In genomic region chr7:18541189-18541870, GRCh38 we compare ENCODE assay signal across 11 cellular contexts. TPM values are rescaled to one million over a fixed set of nuclear protein-coding genes. Genes with fewer than 3 reads are reported as not detected.
DNase-seq lines count a peak whose midpoint lies in the region; ATAC-seq, FAIRE-seq and TF ChIP-seq lines count a peak whose summit lies in the region.
"Had no signal": no experiment of that assay in that cellular context is flagged by ENCODE, and none has a peak within 500 bp of the region (broad histone marks: within the 10 kb centered on the region; RNA-seq: fewer than 3 reads in every experiment).

No MANE protein-coding gene starts in this region.

- H3K9ac ChIP-seq in H1 (replicated peaks in 1 of 4; ENCODE audit: extremely low read depth in 1 of 4, low read depth in 3 of 4, low read length in 3 of 4) = no peak overlapping the region

- no peak overlapping the region for H3K4me3 ChIP-seq in H1 (ENCODE audit: extremely low read depth in 1 of 4, insufficient read depth in 2 of 4, low read depth in 3 of 4, low read length in 4 of 4)
- H3K4me3 ChIP-seq: cardiac muscle cell had no signal

- peaks cover 0 to 1% of the 10 kb centered on the region in 2 experiments for H4K20me1 ChIP-seq in H1 (replicated peaks in 1 of 2; ENCODE audit: control insufficient read depth in 1 of 2, insufficient read depth in 2 of 2, low read length in 2 of 2)

- H2BK20ac ChIP-seq in H1 (ENCODE audit: low read length) = no peak overlapping the region

- ATAC-seq in HG03196 (IDR thresholded peaks at IDR 0.05; ENCODE audit: unreplicated experiment) = no peak

- H2BK120ac ChIP-seq in H1 (replicated peaks; ENCODE audit: low read depth, low read length) = no peak overlapping the region

- H4K5ac ChIP-seq in H1 (ENCODE audit: insufficient read length, low read depth, low read length) = no peak overlapping the region

- H3K27ac Mint-ChIP-seq in glutamatergic neuron (ENCODE audit: unreplicated experiment) = no peak overlapping the region

- H4K91ac ChIP-seq in H1 (replicated peaks; ENCODE audit: insufficient read length, low read length) = no peak overlapping the region

- H3K14ac ChIP-seq in H1 (ENCODE audit: insufficient read length) = no peak overlapping the region

- H3K27ac ChIP-seq in H1 (ENCODE audit: low read depth, low read length) = no peak overlapping the region
- H3K27ac ChIP-seq: cardiac muscle cell had no signal

- FAIRE-seq in H1 (lab: Jason Lieb, UNC) = no peak

- H3K27me3 ChIP-seq in H1 (replicated peaks in 1 of 4; ENCODE audit: control insufficient read depth in 3 of 4, extremely low read depth in 1 of 4, insufficient read depth in 3 of 4, low read length in 3 of 4) = no peaks in the 10 kb centered on the region
- H3K27me3 ChIP-seq: cardiac muscle cell had no signal

- H3K9me3 ChIP-seq in H1 (ENCODE audit: insufficient read depth in 2 of 2, low read depth in 1 of 2, low read length in 1 of 2) = no peaks in the 10 kb centered on the region

- POLR2A ChIA-PET in H1 (lab: Charles Lee; ENCODE audit: partially characterized antibody) = interaction anchor here (0.8 kb wide), 1 partner anchor 29 kb away, joined by 3 read pairs; no protein-coding TSS in a partner anchor

- CTCF ChIA-PET in H1 (lab: Charles Lee; ENCODE audit: partially characterized antibody) = interaction anchor here (1.0 kb wide), 1 partner anchor 125 kb away, joined by 3 read pairs; no protein-coding TSS in a partner anchor

- no peaks in the 10 kb centered on the region for H3K79me1 ChIP-seq in H1 (ENCODE audit: low read depth, low read length)

- TF ChIP-seq CTCF in H1 (IDR thresholded peaks at IDR 0.05; ENCODE audit: control extremely low read depth in 1 of 3, insufficient read depth in 1 of 3, low read depth in 1 of 3, low read length in 3 of 3) = no peak
- TF ChIP-seq CTCF in glutamatergic neuron (IDR thresholded peaks at IDR 0.05; ENCODE audit: partially characterized antibody, unreplicated experiment) = no peak

- no peak overlapping the region for H4K8ac ChIP-seq in H1 (ENCODE audit: extremely low read depth, insufficient read depth, low read length)

- peaks cover 4% of the 10 kb centered on the region for H3K36me3 Mint-ChIP-seq in glutamatergic neuron (ENCODE audit: unreplicated experiment)

- 99% methylated on average over 4 of the region's 4 CpGs; no CpG with 5 or more reads in 1 of the 2 experiments for WGBS in H1 (ENCODE audit: extremely low coverage in 1 of 2, insufficient coverage in 1 of 2, insufficient read length in 1 of 2, insufficient replicate concordance in 2 of 2, low coverage in 1 of 2, low lambda C conversion rate in 2 of 2, missing lambda C conversion rate in 1 of 2), 2 experiments

- H2BK12ac ChIP-seq in H1 (ENCODE audit: low read depth, low read length) = no peak overlapping the region

- H2BK15ac ChIP-seq in H1 (ENCODE audit: low read length) = 0 out of 2 replicates have a peak overlapping the region, but pooled peaks have one; percentile 31

- H3K18ac ChIP-seq in H1 (ENCODE audit: extremely low read depth, low read length) = no peak overlapping the region

- peaks cover 15% of the 10 kb centered on the region for H3K4me1 Mint-ChIP-seq in glutamatergic neuron (ENCODE audit: low read depth, unreplicated experiment)

- H3K36me3 ChIP-seq in H1 (ENCODE audit: control insufficient read depth in 2 of 4, insufficient read depth in 4 of 4, low read length in 3 of 4) = no peaks in the 10 kb centered on the region

- no peak for TF ChIP-seq RAD21 in H1 (IDR thresholded peaks at IDR 0.05 in 1 of 2, conservative IDR thresholded peaks at IDR 0.05 in 1 of 2; ENCODE audit: low read depth in 2 of 2, low read length in 2 of 2)

- no peak overlapping the region for H3K4me2 ChIP-seq in H1 (ENCODE audit: insufficient read depth in 1 of 2, low read depth in 2 of 2, low read length in 2 of 2)

- TF ChIP-seq EP300 in H1 (IDR thresholded peaks at IDR 0.05; ENCODE audit: borderline replicate concordance in 1 of 2, low read depth in 2 of 2, low read length in 2 of 2) = no peak

- H3K56ac ChIP-seq in H1 (replicated peaks; ENCODE audit: insufficient read length, low read depth, low read length) = no peak overlapping the region

- no peak overlapping the region for H2AFZ ChIP-seq in H1 (ENCODE audit: low read length)

- H2BK5ac ChIP-seq in H1 (ENCODE audit: low read depth, low read length) = no peak overlapping the region

- no peak for TF ChIP-seq POLR2A in H1 (IDR thresholded peaks at IDR 0.05; ENCODE audit: control extremely low read depth in 1 of 2, low read depth in 2 of 2, low read length in 2 of 2)

- no peak overlapping the region for H2AK5ac ChIP-seq in H1 (ENCODE audit: low read depth, low read length)

- H3K23ac ChIP-seq in H1 (ENCODE audit: insufficient read length) = no peak overlapping the region

- no peaks in the 10 kb centered on the region for H3K9me3 Mint-ChIP-seq in glutamatergic neuron (ENCODE audit: unreplicated experiment)

- H3K4me3 Mint-ChIP-seq in glutamatergic neuron (ENCODE audit: unreplicated experiment) = no peak overlapping the region

- no peaks in the 10 kb centered on the region for H3K23me2 ChIP-seq in H1 (ENCODE audit: low read depth, low read length)

- no peak overlapping the region for H3K4ac ChIP-seq in H1 (replicated peaks; ENCODE audit: insufficient read length, low read depth, low read length)

- no peaks in the 10 kb centered on the region for H3K4me1 ChIP-seq in H1 (replicated peaks in 1 of 4; ENCODE audit: control insufficient read depth in 3 of 4, insufficient read depth in 4 of 4, low read length in 3 of 4)

- H3K27me3 Mint-ChIP-seq in glutamatergic neuron (ENCODE audit: unreplicated experiment) = no peaks in the 10 kb centered on the region

- H3K79me2 ChIP-seq in H1 (ENCODE audit: control insufficient read depth in 1 of 2, insufficient read depth in 2 of 2, low read length in 2 of 2) = no peaks in the 10 kb centered on the region

- peak; percentile 82 for DNase-seq in AG08395 (ENCODE audit: low spot score)
- peak; percentile 64 for DNase-seq in LHCN-M2 (ENCODE audit: low read depth)
- DNase-seq in H1 (ENCODE audit: low read depth in 1 of 2, low spot score in 2 of 2) = no peak
- DNase-seq in mucosa of gallbladder (ENCODE audit: low spot score) = peak; percentile 68
- DNase-seq in glutamatergic neuron = no peak
- DNase-seq in ecto neural progenitor cell (ENCODE audit: low spot score) = no peak
- DNase-seq in NCI-H2227 treated with DMSO at 0.1 percent for 48 hours (lab: John Stamatoyannopoulos, UW) = no peak
- DNase-seq: Karpas-422; stimulated activated naive CD4-positive, alpha-beta T cell treated with Interleukin-2 at 50 U/mL for 16 hours had no signal

TF ChIP-seq in H1, 55 proteins besides CTCF, POLR2A, EP300 and RAD21:
- no peak for TF ChIP-seq EGR1 (IDR thresholded peaks at IDR 0.05; ENCODE audit: borderline replicate concordance, low read depth, low read length)
- no peak for TF ChIP-seq GABPA (IDR thresholded peaks at IDR 0.05; ENCODE audit: borderline replicate concordance, insufficient read depth, low read length)

RNA-seq across cellular contexts. Expression of gene HDAC9, which starts 45.8 kb away (rescaled TPM):
- total RNA-seq in LHCN-M2 (2014; rRNA removed) (7.1 and 16.5 TPM in 2 replicates), mucosa of gallbladder (13.5 TPM), glutamatergic neuron (ENCODE audit: unreplicated experiment) (94.8 TPM)
- polyA plus RNA-seq in LHCN-M2 (2012) = 13.0 TPM
- total RNA-seq in H1 (2021; fragmentation: NEBNext Ultra II Directional; extraction: Animal tissue kit (Norgen Biotek cat#: 25700)) = 9.4 and 13.1 TPM in 2 replicates
- polyA plus RNA-seq in H1 (2011; rRNA removed) = 7.3 and 9.5 TPM in 2 replicates
- polyA plus RNA-seq in H1 (2011; cell fraction: cytosol; rRNA removed) = 8.0 TPM
- 12.8 TPM for polyA plus RNA-seq in H1 (2011; cell fraction: nucleus; rRNA removed)
- 11.9 to 19.4 TPM (median 15.9 TPM) in 4 replicates for polyA plus RNA-seq in H1 (2012, experiment 1 of 2)
- polyA plus RNA-seq in H1 (2012, experiment 2 of 2) = 0.62 TPM
- 7.7 TPM for polyA plus RNA-seq in H1 (2013, experiment 1 of 2)
- 7.4 TPM for polyA plus RNA-seq in H1 (2013, experiment 2 of 2)
- 54.3 and 87.6 TPM in 2 replicates for polyA minus RNA-seq in H1 (2011; rRNA and poly(A)+ RNA removed)
- 12.3 TPM for polyA minus RNA-seq in H1 (2011; cell fraction: cytosol; rRNA and poly(A)+ RNA removed)
- 81.4 TPM for polyA minus RNA-seq in H1 (2011; cell fraction: nucleus; rRNA and poly(A)+ RNA removed)

Comparison
In these comparisons a context has a peak if more than half of its experiments do, and no peak if none do; other contexts are left out.
1. DNase-seq: peak in AG08395 (single experiment), LHCN-M2 (single experiment) and mucosa of gallbladder (single experiment); none in H1 (0 of 2), glutamatergic neuron (single experiment), ecto neural progenitor cell (single experiment) and NCI-H2227 treated with DMSO at 0.1 percent for 48 hours (single experiment).